ENCODE assay signal across 8 cellular contexts in the genomic region with DNA sequence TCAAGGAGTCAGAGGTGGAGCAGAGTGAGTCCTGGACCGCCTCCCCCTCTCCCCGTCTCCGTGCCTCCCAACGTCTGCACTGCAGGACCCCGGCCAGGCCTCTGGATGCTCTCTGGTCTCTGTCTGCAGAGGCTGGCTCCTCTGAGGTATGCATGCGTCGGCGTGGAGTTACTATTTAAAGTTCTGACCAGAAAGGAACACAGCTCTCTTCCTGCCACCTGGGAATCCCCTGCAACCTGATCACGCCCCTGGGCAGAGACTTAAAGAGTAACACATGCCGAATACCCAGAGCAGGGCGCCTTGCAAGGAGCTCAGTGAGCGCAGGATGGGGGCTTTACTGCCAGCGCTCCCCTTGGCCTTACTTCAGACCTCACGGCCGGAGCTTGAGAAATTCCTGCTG. TPM values are rescaled to one million over a fixed set of nuclear protein-coding genes. Genes with fewer than 3 reads are reported as not detected.
DNase-seq lines count a peak whose midpoint lies in the region; ATAC-seq lines count a peak whose summit lies in the region.

No MANE protein-coding gene starts in this region.

- peak overlapping the region; percentile 76 for H3K4me3 Mint-ChIP-seq in activated naive CD8-positive, alpha-beta T cell treated with anti-CD3 and anti-CD28 coated beads, Interleukin-2, amount 50 U/mL, for 24 hours

- no peak overlapping the region for H3K56ac ChIP-seq in mesendoderm (ENCODE audit: low read length)

- H3K4me2 ChIP-seq in mesendoderm (ENCODE audit: low read length): no peak overlapping the region

- peaks cover 92% of the 10 kb centered on the region for H3K4me1 Mint-ChIP-seq in activated naive CD8-positive, alpha-beta T cell treated with anti-CD3 and anti-CD28 coated beads, Interleukin-2, amount 50 U/mL, for 24 hours

- H3K36me3 Mint-ChIP-seq in activated naive CD8-positive, alpha-beta T cell treated with anti-CD3 and anti-CD28 coated beads, Interleukin-2, amount 50 U/mL, for 24 hours (ENCODE audit: low read depth): peaks cover 73% of the 10 kb centered on the region

- H3K4me3 ChIP-seq in mesendoderm (ENCODE audit: low read length): no peak overlapping the region

- H3K79me1 ChIP-seq in mesendoderm (ENCODE audit: low read length): peaks cover 31% of the 10 kb centered on the region

- H3K27ac ChIP-seq in mesendoderm (ENCODE audit: low read depth, low read length): no peak overlapping the region

- H4K5ac ChIP-seq in mesendoderm (ENCODE audit: low read length): no peak overlapping the region

- H3K4ac ChIP-seq in mesendoderm (ENCODE audit: low read depth, low read length): no peak overlapping the region

- WGBS in mesendoderm (ENCODE audit: extremely low coverage, insufficient coverage, low lambda C conversion rate): no CpG with 5 or more reads among the region's 15 CpGs

- H3K27ac Mint-ChIP-seq in activated naive CD8-positive, alpha-beta T cell treated with anti-CD3 and anti-CD28 coated beads, Interleukin-2, amount 50 U/mL, for 24 hours: peak overlapping the region; percentile 86

- H3K27me3 Mint-ChIP-seq in activated naive CD8-positive, alpha-beta T cell treated with anti-CD3 and anti-CD28 coated beads, Interleukin-2, amount 50 U/mL, for 24 hours: no peaks in the 10 kb centered on the region

- ATAC-seq in GM21619 (IDR thresholded peaks at IDR 0.05; ENCODE audit: unreplicated experiment): peak; percentile 92
- ATAC-seq in activated naive CD8-positive, alpha-beta T cell treated with anti-CD3 and anti-CD28 coated beads, Interleukin-2, amount 50 U/mL, for 24 hours: peak; percentile 89

- peaks cover 27% of the 10 kb centered on the region for H3K36me3 ChIP-seq in mesendoderm (ENCODE audit: control insufficient read depth, insufficient read depth, low read length)

- no peaks in the 10 kb centered on the region for H3K4me1 ChIP-seq in mesendoderm (ENCODE audit: control insufficient read depth, low read depth, low read length)

- no peaks in the 10 kb centered on the region for H3K9me3 Mint-ChIP-seq in activated naive CD8-positive, alpha-beta T cell treated with anti-CD3 and anti-CD28 coated beads, Interleukin-2, amount 50 U/mL, for 24 hours

- no peak overlapping the region for H2BK120ac ChIP-seq in mesendoderm (ENCODE audit: low read depth, low read length)

- H3K23ac ChIP-seq in mesendoderm (ENCODE audit: low read length): no peak overlapping the region

- H3K18ac ChIP-seq in mesendoderm (ENCODE audit: low read length): no peak overlapping the region

- no peak overlapping the region for H4K8ac ChIP-seq in mesendoderm (ENCODE audit: low read depth, low read length)

- H3K79me2 ChIP-seq in mesendoderm (ENCODE audit: control insufficient read depth, insufficient read depth, low read length): peaks cover 10% of the 10 kb centered on the region

- H3K9ac ChIP-seq in mesendoderm (ENCODE audit: low read length): no peak overlapping the region

- DNase-seq in GM03348 (ENCODE audit: low spot score) (peak; percentile 38), NAMALWA (ENCODE audit: low spot score) (peak; percentile 37), myocyte (ENCODE audit: low read depth) (peak; percentile 29), CD1c-positive myeloid dendritic cell (ENCODE audit: extremely low spot score) (no peak), OCI-M2 (lab: John Stamatoyannopoulos, UW; ENCODE audit: unreplicated experiment) (no peak), mesendoderm (no peak)
- DNase-seq in activated naive CD8-positive, alpha-beta T cell treated with anti-CD3 and anti-CD28 coated beads, Interleukin-2, amount 50 U/mL, for 24 hours: peak; percentile 71

- H2AK5ac ChIP-seq in mesendoderm (ENCODE audit: low read length): no peak overlapping the region

- H2BK15ac ChIP-seq in mesendoderm (replicated peaks; ENCODE audit: low read depth): no peak overlapping the region

- H3K27me3 ChIP-seq in mesendoderm (ENCODE audit: insufficient read depth, low read length, poor library complexity): no peaks in the 10 kb centered on the region

- no peak overlapping the region for H2BK5ac ChIP-seq in mesendoderm (ENCODE audit: low read length)

RNA-seq across cellular contexts. Expression of a gene that starts 16.0 kb away (rescaled TPM):
- 591 and 661 TPM in 2 replicates for total RNA-seq in myocyte
- 596 TPM for polyA plus RNA-seq in myocyte (2012)
- polyA plus RNA-seq in mesendoderm (2013, experiment 1 of 2): 64.5 TPM
- 62.7 TPM for polyA plus RNA-seq in mesendoderm (2013, experiment 2 of 2)

Comparison
In these comparisons a context has a peak if more than half of its experiments do, and no peak if none do; other contexts are left out.
1. DNase-seq: peak in GM03348 (single experiment), NAMALWA (single experiment), activated naive CD8-positive, alpha-beta T cell treated with anti-CD3 and anti-CD28 coated beads, Interleukin-2, amount 50 U/mL, for 24 hours (single experiment) and myocyte (single experiment); none in CD1c-positive myeloid dendritic cell (single experiment), OCI-M2 (single experiment) and mesendoderm (single experiment).